12 cellular contexts compared by ENCODE assay signal in the genomic region with DNA sequence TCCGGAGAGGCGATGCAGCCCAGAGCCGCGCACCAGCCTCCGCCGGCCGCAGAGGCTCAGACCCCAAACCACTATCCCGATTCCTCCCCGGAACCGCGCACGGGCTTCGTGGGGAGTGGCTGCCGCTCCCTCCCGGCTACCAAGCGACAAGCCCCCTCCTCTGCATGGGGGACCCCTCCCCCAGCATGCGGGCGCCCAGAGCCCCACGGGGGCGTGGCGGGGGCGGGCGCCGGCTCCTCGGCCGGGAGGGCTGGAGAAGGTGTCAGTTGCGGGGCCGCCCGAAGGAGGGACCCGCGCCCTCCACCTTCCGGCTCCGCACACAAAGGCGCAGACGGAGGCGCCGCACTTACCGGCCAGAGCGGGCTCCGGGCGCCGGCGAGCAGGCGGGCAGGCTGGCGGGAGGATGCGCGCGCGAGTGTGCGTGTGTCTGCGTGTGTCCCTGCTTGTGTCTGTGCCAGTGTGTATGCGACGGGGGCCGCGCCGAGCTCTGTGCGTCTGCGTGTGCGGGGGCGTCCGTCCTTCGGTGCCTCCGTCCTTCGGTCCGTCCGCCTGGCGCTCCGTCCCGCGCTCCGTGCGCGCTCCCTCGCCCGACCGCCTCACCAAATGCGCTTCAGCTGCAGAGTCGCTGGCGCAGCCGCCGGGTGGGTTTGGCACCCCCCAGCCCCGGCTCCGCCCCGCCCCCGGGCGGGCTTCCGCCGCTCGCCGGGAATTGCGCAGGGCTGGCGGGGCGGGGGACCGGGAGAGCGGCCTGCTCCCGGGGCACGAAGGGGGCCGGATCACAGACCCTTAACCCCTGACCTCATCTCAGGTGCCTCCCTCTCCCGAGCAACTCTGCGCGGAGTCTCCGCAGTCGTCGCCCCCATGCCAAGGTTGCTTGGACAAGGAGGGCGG. TPM values are rescaled to one million over a fixed set of nuclear protein-coding genes. Genes with fewer than 3 reads are reported as not detected.
DNase-seq lines count a peak whose midpoint lies in the region; ATAC-seq and TF ChIP-seq lines count a peak whose summit lies in the region.
"Had no signal": no experiment of that assay in that cellular context is flagged by ENCODE, and none has a peak within 500 bp of the region (broad histone marks: within the 10 kb centered on the region; RNA-seq: fewer than 3 reads in every experiment).

PTPN5 (minus strand) TSS at position 624 of the 891 bp plus-strand sequence. CDS start 19,840 bp downstream, outside the sequence.

- no peak for TF ChIP-seq POLR2A in breast epithelium (IDR thresholded peaks at IDR 0.05)

- no peak within 1 kb of the TSS for H2BK5ac ChIP-seq in mesenchymal stem cell (ENCODE audit: low read depth, low read length, poor library complexity, severe bottlenecking)

- CTCF ChIA-PET in MCF 10A (lab: Yijun Ruan, JAX), result interaction anchor here (3.4 kb wide), 1 partner anchor 16 kb away, joined by 11 read pairs; no protein-coding TSS in a partner anchor

- H3K9me3 Mint-ChIP-seq in MCF 10A (ENCODE audit: unreplicated experiment) (no peaks in the 10 kb centered on the region), type B pancreatic cell (no peaks in the 10 kb centered on the region)
- H3K9me3 Mint-ChIP-seq: stimulated activated memory B cell treated with anti-CD40 and anti-IgM and Interleukin-4, amounts not matched to agents 10 μg/mL and 1 μg/mL and 100 μg/mL, for 72 hours had no signal

- H3K4me3 Mint-ChIP-seq in MCF 10A (ENCODE audit: unreplicated experiment) (no peak within 1 kb of the TSS), type B pancreatic cell (peak within 1 kb of the TSS; percentile 82)
- H3K4me3 Mint-ChIP-seq: stimulated activated memory B cell treated with anti-CD40 and anti-IgM and Interleukin-4, amounts not matched to agents 10 μg/mL and 1 μg/mL and 100 μg/mL, for 72 hours had no signal

- intact Hi-C loops in breast epithelium (cut with DNase I; ENCODE audit: low total_unique reads), result no loop called here
- intact Hi-C loops in MCF 10A (cut with micrococcal nuclease), result no loop called here

- no peak within 1 kb of the TSS for H2BK120ac ChIP-seq in mesenchymal stem cell (ENCODE audit: low read depth, low read length)

- peaks cover 0 to 65% of the 10 kb centered on the region in 2 donors for H3K27me3 ChIP-seq in breast epithelium
- H3K27me3 ChIP-seq in mesenchymal stem cell (ENCODE audit: control insufficient read depth in 1 of 2, insufficient read depth in 1 of 2, low read length in 2 of 2), result peaks cover 75 to 87% of the 10 kb centered on the region in 2 experiments

- H3K9me3 ChIP-seq in breast epithelium, result no peaks in the 10 kb centered on the region
- no peaks in the 10 kb centered on the region for H3K9me3 ChIP-seq in mesenchymal stem cell (ENCODE audit: control insufficient read depth, low read length)

- no peaks in the 10 kb centered on the region for H3K4me1 Mint-ChIP-seq in MCF 10A (ENCODE audit: insufficient read depth, unreplicated experiment)
- peaks cover 5% of the 10 kb centered on the region for H3K4me1 Mint-ChIP-seq in type B pancreatic cell (ENCODE audit: unreplicated experiment)

- BruUV-seq in MCF 10A (replicated peaks; lab: Mats Ljungman, UMichigan), result no TSS peak

- no peak within 1 kb of the TSS for H2BK12ac ChIP-seq in mesenchymal stem cell (ENCODE audit: low read length in 2 of 2)

- H3K4me3 ChIP-seq in breast epithelium (peak within 1 kb of the TSS; percentile 31 to 64 (median 41)), choroid plexus epithelial cell (ENCODE audit: low read depth, low read length) (peak within 1 kb of the TSS; percentile 34), mesenchymal stem cell (ENCODE audit: insufficient read depth in 1 of 2, low read depth in 1 of 2, low read length in 2 of 2) (peak within 1 kb of the TSS; percentile 55 to 67)

- H2AK5ac ChIP-seq in mesenchymal stem cell (ENCODE audit: low read length, severe bottlenecking), result no peak within 1 kb of the TSS

- under 1% methylated on average over 39 of the region's 105 CpGs for WGBS in mesenchymal stem cell

- no peak within 1 kb of the TSS for H3K18ac ChIP-seq in mesenchymal stem cell (ENCODE audit: low read depth in 1 of 2, low read length in 2 of 2)

- H2AFZ ChIP-seq in mesenchymal stem cell (ENCODE audit: low read depth, low read length), result peak within 1 kb of the TSS; percentile 29

- TF ChIP-seq CTCF in breast epithelium (IDR thresholded peaks at IDR 0.05) (no peak), MCF 10A (IDR thresholded peaks at IDR 0.05; ENCODE audit: unreplicated experiment) (no peak), choroid plexus epithelial cell (conservative IDR thresholded peaks at IDR 0.05; ENCODE audit: low read depth, low read length) (no peak), type B pancreatic cell (conservative IDR thresholded peaks at IDR 0.05) (no peak)

- H3K36me3 ChIP-seq in breast epithelium (no peaks in the 10 kb centered on the region), mesenchymal stem cell (ENCODE audit: control insufficient read depth in 1 of 2, insufficient read depth in 2 of 2, low read depth in 1 of 2, low read length in 2 of 2) (no peaks in the 10 kb centered on the region)

- H3K36me3 Mint-ChIP-seq in MCF 10A (ENCODE audit: insufficient read depth, unreplicated experiment) (no peaks in the 10 kb centered on the region), type B pancreatic cell (no peaks in the 10 kb centered on the region)
- H3K36me3 Mint-ChIP-seq: stimulated activated memory B cell treated with anti-CD40 and anti-IgM and Interleukin-4, amounts not matched to agents 10 μg/mL and 1 μg/mL and 100 μg/mL, for 72 hours had no signal

- no peak within 1 kb of the TSS for H3K27ac ChIP-seq in breast epithelium
- no peak within 1 kb of the TSS for H3K27ac ChIP-seq in mesenchymal stem cell (ENCODE audit: low read length, poor library complexity, severe bottlenecking)
- H3K27ac ChIP-seq: C4-2B had no signal

- no peaks in the 10 kb centered on the region for H3K79me1 ChIP-seq in mesenchymal stem cell (replicated peaks; ENCODE audit: low read length, poor library complexity, severe bottlenecking)

- H3K27me3 Mint-ChIP-seq in MCF 10A (ENCODE audit: insufficient read depth, unreplicated experiment) (peaks cover 74% of the 10 kb centered on the region), type B pancreatic cell (peaks cover 88% of the 10 kb centered on the region)

- H3K23ac ChIP-seq in mesenchymal stem cell (ENCODE audit: low read length in 2 of 2), result peak within 1 kb of the TSS in 1 of 2 experiments; percentile 36

- H3K27ac Mint-ChIP-seq in MCF 10A (ENCODE audit: low read depth, unreplicated experiment) (no peak within 1 kb of the TSS), type B pancreatic cell (no peak within 1 kb of the TSS)
- H3K27ac Mint-ChIP-seq: stimulated activated memory B cell treated with anti-CD40 and anti-IgM and Interleukin-4, amounts not matched to agents 10 μg/mL and 1 μg/mL and 100 μg/mL, for 72 hours had no signal

- no peak within 1 kb of the TSS for H3K14ac ChIP-seq in mesenchymal stem cell (ENCODE audit: low read length in 2 of 2)

- no peak within 1 kb of the TSS for H3K4ac ChIP-seq in mesenchymal stem cell (ENCODE audit: low read depth in 1 of 2, low read length in 2 of 2)

- ATAC-seq in HG02970 (IDR thresholded peaks at IDR 0.05; ENCODE audit: low FRiP score, unreplicated experiment) (no peak), GM18873 (IDR thresholded peaks at IDR 0.05; ENCODE audit: low FRiP score, unreplicated experiment) (no peak)
- ATAC-seq: stimulated activated memory B cell treated with anti-CD40 and anti-IgM and Interleukin-4, amounts not matched to agents 10 μg/mL and 1 μg/mL and 100 μg/mL, for 72 hours had no signal

- no peak within 1 kb of the TSS for H4K91ac ChIP-seq in mesenchymal stem cell (ENCODE audit: low read length)

- DNase-seq in breast epithelium (ENCODE audit: low spot score in 2 of 2) (no peak), MCF 10A (ENCODE audit: unreplicated experiment) (no peak), choroid plexus epithelial cell (ENCODE audit: low read depth) (peak; percentile 13), mesenchymal stem cell (no peak), type B pancreatic cell (ENCODE audit: extremely low spot score, unreplicated experiment) (no peak), NCI-H524 treated with DMSO at 0.1 percent for 48 hours (lab: John Stamatoyannopoulos, UW) (no peak)

- H3K4me1 ChIP-seq in breast epithelium, result peaks cover 0 to 5% of the 10 kb centered on the region in 2 donors
- peaks cover 12% of the 10 kb centered on the region for H3K4me1 ChIP-seq in mesenchymal stem cell (ENCODE audit: control insufficient read depth, insufficient read depth, low read depth, low read length)

- POLR2A ChIA-PET in MCF 10A (lab: Yijun Ruan, JAX), result no interaction called here

- H3K4me2 ChIP-seq in mesenchymal stem cell (ENCODE audit: low read length, poor library complexity, severe bottlenecking), result peak within 1 kb of the TSS; percentile 65

- H2BK15ac ChIP-seq in mesenchymal stem cell (ENCODE audit: low read depth, poor library complexity, severe bottlenecking), result no peak within 1 kb of the TSS

- H3K9ac ChIP-seq in mesenchymal stem cell (ENCODE audit: low read length), result no peak within 1 kb of the TSS

- no peak within 1 kb of the TSS for H4K8ac ChIP-seq in mesenchymal stem cell (ENCODE audit: low read length)

RNA-seq across cellular contexts. Expression of gene PTPN5, which starts in this region (rescaled TPM):
- total RNA-seq in breast epithelium, result 1 to 10 TPM in 2 of 3 donors, under 1 TPM in 1; 0.59 to 2.2 (median 1.3) TPM
- total RNA-seq in MCF 10A (2022), result not detected in 2 replicates
- polyA plus RNA-seq in mesenchymal stem cell (2013, experiment 1 of 2), result not detected
- polyA plus RNA-seq in mesenchymal stem cell (2013, experiment 2 of 2), result not detected
- 0.48 and 1.7 TPM in 2 replicates for total RNA-seq in type B pancreatic cell (ENCODE audit: low replicate concordance)
- total RNA-seq: HT-29, SK-MEL-5 had no signal
